Comparison of ENCODE assay signal across 27 cellular contexts in the genomic region with DNA sequence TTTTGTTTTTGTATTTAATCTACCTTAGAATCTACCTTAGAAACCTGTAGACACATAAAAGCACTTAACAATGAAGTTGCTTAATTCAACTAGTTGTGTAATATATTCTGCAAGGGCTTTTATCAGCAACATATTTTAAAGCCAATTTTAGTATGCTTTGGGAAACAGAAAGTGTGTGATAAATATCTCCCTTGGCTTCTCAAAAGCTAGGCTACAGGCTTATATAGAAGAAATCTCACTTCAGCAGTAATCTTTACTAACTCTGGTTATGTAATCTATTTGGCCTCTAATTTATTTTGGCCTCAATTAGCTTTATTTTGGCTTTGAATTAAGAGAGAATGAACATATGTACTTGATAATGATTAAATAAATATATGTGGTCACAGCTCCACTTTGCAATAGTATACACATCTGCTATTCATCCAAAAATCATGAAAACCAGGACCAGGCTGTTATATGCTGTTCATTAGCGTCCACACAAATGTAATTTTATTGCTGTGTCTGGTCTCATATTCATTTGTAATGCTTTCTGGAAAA. TPM values are rescaled to one million over a fixed set of nuclear protein-coding genes. Genes with fewer than 3 reads are reported as not detected.
DNase-seq lines count a peak whose midpoint lies in the region; ATAC-seq and TF ChIP-seq lines count a peak whose summit lies in the region.
"Had no signal": no experiment of that assay in that cellular context is flagged by ENCODE, and none has a peak within 500 bp of the region (broad histone marks: within the 10 kb centered on the region; RNA-seq: fewer than 3 reads in every experiment).

No MANE protein-coding gene starts in this region.

- H3K36me3 ChIP-seq in breast epithelium = no peaks in the 10 kb centered on the region
- H3K36me3 ChIP-seq in body of pancreas (replicated peaks in 1 of 2; ENCODE audit: insufficient read depth in 1 of 2, low read depth in 2 of 2) = no peaks in the 10 kb centered on the region
- H3K36me3 ChIP-seq: esophagus squamous epithelium, Peyer's patch had no signal

- no TSS peak for BruUV-seq in MCF 10A (replicated peaks; lab: Mats Ljungman, UMichigan)

- TF ChIP-seq CTCF in MCF 10A (IDR thresholded peaks at IDR 0.05; ENCODE audit: unreplicated experiment) (no peak), breast epithelium (IDR thresholded peaks at IDR 0.05) (no peak), body of pancreas (IDR thresholded peaks at IDR 0.05) (no peak), GM13976 (IDR thresholded peaks at IDR 0.05; ENCODE audit: borderline replicate concordance, control extremely low read depth, extremely low read depth, insufficient read depth, missing control alignments) (no peak)

- no peak overlapping the region for H3K4me3 Mint-ChIP-seq in MCF 10A (ENCODE audit: unreplicated experiment)
- H3K4me3 Mint-ChIP-seq: activated T-cell treated with anti-CD3 and anti-CD28 coated beads, Interleukin-2, amount 50 U/mL, for 24 hours; T-helper 1 cell treated with Interleukin-12 subunit alpha and Interleukin-12 subunit beta and Interleukin-4 antibody, amounts not matched to agents 30 μg/mL and 1 μg/mL, for 36 hours had no signal

- H3K9me3 ChIP-seq in breast epithelium (no peaks in the 10 kb centered on the region), body of pancreas (no peaks in the 10 kb centered on the region)
- H3K9me3 ChIP-seq: Caco-2, Peyer's patch had no signal

- in situ Hi-C loops in GM13976 (cut with MboI; ENCODE audit: low sequenced_read_pairs, unreplicated experiment) = no loop called here

- DNase-seq in MCF 10A (ENCODE audit: unreplicated experiment) = peak; percentile 28
- no peak for DNase-seq in breast epithelium (ENCODE audit: low spot score in 2 of 2)
- no peak for DNase-seq in body of pancreas
- peak; percentile 21 for DNase-seq in left kidney (ENCODE audit: low read depth, low spot score)
- DNase-seq in NCI-H526 treated with DMSO at 0.1 percent for 48 hours (lab: John Stamatoyannopoulos, UW) = no peak
- no peak for DNase-seq in GM13976 (ENCODE audit: low spot score)
- DNase-seq in NCI-H524 treated with DMSO at 0.1 percent for 48 hours (lab: John Stamatoyannopoulos, UW) = no peak
- DNase-seq: activated CD4-positive, alpha-beta T cell treated with anti-CD3 and anti-CD28 coated beads for 1 hour; activated CD8-positive, alpha-beta memory T cell treated with anti-CD3 and anti-CD28 coated beads for 24 hours; activated naive CD4-positive, alpha-beta T cell; activated T-cell treated with anti-CD3 and anti-CD28 coated beads, Interleukin-2, amount 50 U/mL, for 24 hours; amniotic stem cell; Caco-2; cortex of kidney; DMS79; esophagus squamous epithelium; head of caudate nucleus; Karpas-422; left cardiac atrium; mesendoderm; NCI-H187; NCI-H2227 treated with DMSO at 0.1 percent for 48 hours; NCI-H82; nucleus accumbens; Peyer's patch had no signal

- H3K27me3 ChIP-seq in breast epithelium (no peaks in the 10 kb centered on the region), body of pancreas (no peaks in the 10 kb centered on the region)
- H3K27me3 ChIP-seq: esophagus squamous epithelium, Peyer's patch had no signal

- H3K36me3 Mint-ChIP-seq in MCF 10A (ENCODE audit: insufficient read depth, unreplicated experiment) = no peaks in the 10 kb centered on the region

- intact Hi-C loops in MCF 10A (cut with micrococcal nuclease) = no loop called here
- intact Hi-C loops in breast epithelium (cut with DNase I; ENCODE audit: low total_unique reads) = no loop called here
- intact Hi-C loops in body of pancreas (cut with DNase I) = no loop called here

- no peaks in the 10 kb centered on the region for H3K27me3 Mint-ChIP-seq in MCF 10A (ENCODE audit: insufficient read depth, unreplicated experiment)

- WGBS in body of pancreas, 2 donors = 27 to 46% methylated on average over 1 of the region's 1 CpG

- H3K4me1 ChIP-seq in breast epithelium (no peaks in the 10 kb centered on the region), body of pancreas (peaks cover 46% of the 10 kb centered on the region)
- H3K4me1 ChIP-seq: Caco-2 had no signal

- H3K4me3 ChIP-seq in breast epithelium (no peak overlapping the region), body of pancreas (no peak overlapping the region)
- H3K4me3 ChIP-seq: esophagus squamous epithelium, Peyer's patch had no signal

- H3K9me3 Mint-ChIP-seq in MCF 10A (ENCODE audit: unreplicated experiment) = peaks cover 7% of the 10 kb centered on the region
- H3K9me3 Mint-ChIP-seq: T-helper 1 cell treated with Interleukin-12 subunit alpha and Interleukin-12 subunit beta and Interleukin-4 antibody, amounts not matched to agents 30 μg/mL and 1 μg/mL, for 36 hours had no signal

- H3K27ac ChIP-seq in breast epithelium = peak overlapping the region in 1 of 2 donors; percentile 8
- peak overlapping the region in 2 of 4 donors; percentile 14 to 69 for H3K27ac ChIP-seq in body of pancreas
- H3K27ac ChIP-seq: esophagus squamous epithelium, Peyer's patch had no signal

- ATAC-seq in body of pancreas = peak; percentile 85
- ATAC-seq in HG03025 (IDR thresholded peaks at IDR 0.05; ENCODE audit: low FRiP score, unreplicated experiment) = no peak
- ATAC-seq: left cardiac atrium had no signal

- no peak for TF ChIP-seq POLR2A in breast epithelium (IDR thresholded peaks at IDR 0.05)
- TF ChIP-seq POLR2A in body of pancreas (IDR thresholded peaks at IDR 0.05) = no peak

- CTCF ChIA-PET in MCF 10A (lab: Yijun Ruan, JAX) = no interaction called here

- no peak overlapping the region for H3K27ac Mint-ChIP-seq in MCF 10A (ENCODE audit: low read depth, unreplicated experiment)
- H3K27ac Mint-ChIP-seq: activated T-cell treated with anti-CD3 and anti-CD28 coated beads, Interleukin-2, amount 50 U/mL, for 24 hours; T-helper 1 cell treated with Interleukin-12 subunit alpha and Interleukin-12 subunit beta and Interleukin-4 antibody, amounts not matched to agents 30 μg/mL and 1 μg/mL, for 36 hours had no signal

- POLR2A ChIA-PET in MCF 10A (lab: Yijun Ruan, JAX) = interaction anchor here (0.6 to 1.4 kb wide), 5 partner anchors 12 to 573 kb away, joined by 3 to 13 read pairs (median 3); partner anchors contain the start of gene LRP6

- H3K4me1 Mint-ChIP-seq in MCF 10A (ENCODE audit: insufficient read depth, unreplicated experiment) = peaks cover 9% of the 10 kb centered on the region

RNA-seq across cellular contexts. Expression of gene LRP6, which starts 37.2 kb away (rescaled TPM):
- total RNA-seq in MCF 10A (2022) = 24.9 and 27.6 TPM in 2 replicates
- total RNA-seq in breast epithelium = 10 to 100 TPM; 28.6 to 69.1 (median 52.4) TPM
- total RNA-seq in body of pancreas = 10 to 100 TPM; 23.1 to 26.7 TPM

Comparison
In these comparisons a context has a peak if more than half of its experiments do, and no peak if none do; other contexts are left out.
1. DNase-seq: peak in MCF 10A (single experiment) and left kidney (single experiment); none in breast epithelium (0 of 2), body of pancreas (0 of 4), NCI-H526 treated with DMSO at 0.1 percent for 48 hours (single experiment), GM13976 (single experiment) and NCI-H524 treated with DMSO at 0.1 percent for 48 hours (single experiment).